Comparison of ENCODE assay signal across 8 cellular contexts in genomic region chr7:128596336-128597128, GRCh38.
DNase-seq lines count a peak whose midpoint lies in the region; ATAC-seq, FAIRE-seq and TF ChIP-seq lines count a peak whose summit lies in the region.
"Not testable (repeated sequence)": the region's sequence is repeated elsewhere in the genome, so short reads cannot be mapped to it uniquely, and the experiment has no call there.

No MANE protein-coding gene starts in this region.

- H3K27ac Mint-ChIP-seq in WTC11 = 0 out of 2 replicates have a peak overlapping the region, but pooled peaks have one; percentile 7
- H3K27ac Mint-ChIP-seq in astrocyte (ENCODE audit: unreplicated experiment) = peak overlapping the region; percentile 38
- H3K27ac Mint-ChIP-seq in mesothelial cell of epicardium = peak overlapping the region; percentile 57

- not testable (repeated sequence) for H3K4me1 ChIP-seq in astrocyte (ENCODE audit: insufficient read depth, low read length); trophoblast cell (ENCODE audit: control insufficient read depth in 1 of 2, insufficient read depth in 2 of 2, low read length in 2 of 2)

- not testable (repeated sequence) for H2BK5ac ChIP-seq in trophoblast cell (ENCODE audit: low read depth, low read length, poor library complexity)

- peaks cover 11% of the 10 kb centered on the region for H3K79me2 ChIP-seq in astrocyte (ENCODE audit: insufficient read depth, low read length)
- not testable (repeated sequence) for H3K79me2 ChIP-seq in trophoblast cell (ENCODE audit: control insufficient read depth, insufficient read depth, low read length, poor library complexity)

- not testable (repeated sequence) for H4K8ac ChIP-seq in trophoblast cell (ENCODE audit: low read depth, low read length)

- H3K9me3 Mint-ChIP-seq in WTC11; astrocyte (ENCODE audit: unreplicated experiment); mesothelial cell of epicardium: not testable (repeated sequence)

- peak; percentile 32 for DNase-seq in EH (ENCODE audit: low read depth)
- DNase-seq in HTR-8/SVneo (ENCODE audit: insufficient read length, low spot score); WTC11 (ENCODE audit: low spot score); astrocyte (ENCODE audit: low read depth); mesothelial cell of epicardium (ENCODE audit: low spot score in 2 of 2, unreplicated experiment in 2 of 2); urothelium cell line (ENCODE audit: low spot score): not testable (repeated sequence)
- peak; percentile 38 for DNase-seq in fibroblast of villous mesenchyme (ENCODE audit: low read depth)
- DNase-seq in trophoblast cell = peak; percentile 73 to 86

- H3K79me1 ChIP-seq in trophoblast cell (ENCODE audit: low read length) = not testable (repeated sequence)

- H2AFZ ChIP-seq in astrocyte (ENCODE audit: low read depth, low read length); trophoblast cell (ENCODE audit: insufficient read depth, low read length, poor library complexity): not testable (repeated sequence)

- H3K18ac ChIP-seq in trophoblast cell (ENCODE audit: low read length) = not testable (repeated sequence)

- H3K9ac ChIP-seq in astrocyte (ENCODE audit: low read length); trophoblast cell (ENCODE audit: low read length): not testable (repeated sequence)

- not testable (repeated sequence) for H3K36me3 ChIP-seq in astrocyte (ENCODE audit: insufficient read depth, low read length)
- H3K36me3 ChIP-seq in trophoblast cell (ENCODE audit: control insufficient read depth in 1 of 2, insufficient read depth in 2 of 2, low read length in 2 of 2) = peaks cover 3 to 13% of the 10 kb centered on the region in 2 experiments

- peaks cover 33% of the 10 kb centered on the region for H4K20me1 ChIP-seq in astrocyte (ENCODE audit: insufficient read depth, low read length)

- not testable (repeated sequence) for H3K9me3 ChIP-seq in astrocyte (ENCODE audit: insufficient read depth, low read depth, low read length); trophoblast cell (ENCODE audit: insufficient read depth, low read depth, low read length)

- not testable (repeated sequence) for H3K4me3 Mint-ChIP-seq in WTC11; astrocyte (ENCODE audit: unreplicated experiment); mesothelial cell of epicardium

- FAIRE-seq in HTR-8/SVneo (lab: Jason Lieb, UNC) (peak; percentile 20), urothelium cell line (lab: Jason Lieb, UNC) (peak; percentile 13)
- not testable (repeated sequence) for FAIRE-seq in astrocyte (lab: Jason Lieb, UNC)

- TF ChIP-seq CTCF in WTC11 (IDR thresholded peaks at IDR 0.05); astrocyte (IDR thresholded peaks at IDR 0.05; ENCODE audit: insufficient read depth, low read depth, low read length); fibroblast of villous mesenchyme (IDR thresholded peaks at IDR 0.05; ENCODE audit: insufficient read depth, low read depth, low read length); mesothelial cell of epicardium (IDR thresholded peaks at IDR 0.05; ENCODE audit: unreplicated experiment): not testable (repeated sequence)

- peaks cover 26% of the 10 kb centered on the region for H3K4me1 Mint-ChIP-seq in WTC11
- H3K4me1 Mint-ChIP-seq in astrocyte (ENCODE audit: low read depth, unreplicated experiment) = peaks cover 20% of the 10 kb centered on the region
- H3K4me1 Mint-ChIP-seq in mesothelial cell of epicardium = not testable (repeated sequence)

- H3K23ac ChIP-seq in trophoblast cell (ENCODE audit: low read length) = not testable (repeated sequence)

- not testable (repeated sequence) for H3K4ac ChIP-seq in trophoblast cell (ENCODE audit: low read depth, low read length)

- H3K36me3 Mint-ChIP-seq in WTC11 (peaks cover 27% of the 10 kb centered on the region), astrocyte (ENCODE audit: low read depth, unreplicated experiment) (peaks cover 11% of the 10 kb centered on the region), mesothelial cell of epicardium (peaks cover 42% of the 10 kb centered on the region)

- H4K12ac ChIP-seq in trophoblast cell (ENCODE audit: low read depth, low read length) = not testable (repeated sequence)

- CTCF ChIA-PET in WTC11 (lab: Charles Lee) = not testable (repeated sequence)

- H3K27me3 Mint-ChIP-seq in WTC11 (ENCODE audit: low read depth); astrocyte (ENCODE audit: low read depth, unreplicated experiment); mesothelial cell of epicardium (ENCODE audit: low read depth): not testable (repeated sequence)

- not testable (repeated sequence) for H2AK5ac ChIP-seq in trophoblast cell (ENCODE audit: low read length)

- H3K4me2 ChIP-seq in astrocyte (ENCODE audit: low read length); trophoblast cell (ENCODE audit: low read length): not testable (repeated sequence)

- ATAC-seq in WTC11 = not testable (repeated sequence)

- H4K91ac ChIP-seq in trophoblast cell (ENCODE audit: low read depth, low read length) = not testable (repeated sequence)

- not testable (repeated sequence) for H3K14ac ChIP-seq in trophoblast cell (ENCODE audit: low read length)

- H2BK120ac ChIP-seq in trophoblast cell (ENCODE audit: insufficient read depth, low read length, poor library complexity) = not testable (repeated sequence)

- POLR2A ChIA-PET in WTC11 (lab: Charles Lee) = interaction anchor here (0.7 kb wide), 1 partner anchor 44 kb away, joined by 5 read pairs; no protein-coding TSS in a partner anchor

- H3K27me3 ChIP-seq in astrocyte (ENCODE audit: insufficient read depth, low read length); trophoblast cell (ENCODE audit: insufficient read depth, low read length): not testable (repeated sequence)

- not testable (repeated sequence) for H2BK12ac ChIP-seq in trophoblast cell (ENCODE audit: low read length)

- H3K27ac ChIP-seq in astrocyte (ENCODE audit: low read depth, low read length) = not testable (repeated sequence)
- peak overlapping the region; percentile 65 for H3K27ac ChIP-seq in trophoblast cell (ENCODE audit: low read depth, low read length)

- H3K4me3 ChIP-seq in astrocyte (ENCODE audit: insufficient read depth, low read depth, low read length); fibroblast of villous mesenchyme (ENCODE audit: low read depth, low read length); trophoblast cell (ENCODE audit: low read depth, low read length): not testable (repeated sequence)

- no CpG with 5 or more reads among the region's 8 CpGs for WGBS in trophoblast cell (ENCODE audit: extremely low coverage, insufficient coverage, insufficient read length)

Comparison
In these comparisons a context has a peak if more than half of its experiments do, and no peak if none do; other contexts are left out.
1. H3K27ac Mint-ChIP-seq: peak in every context shown above with its lines; median percentile 57 in mesothelial cell of epicardium; 38 in astrocyte; 7 in WTC11.